In genomic region chr18:6210349-6211173, GRCh38 we compare ENCODE assay signal across 1 cellular context.
TF ChIP-seq lines count a peak whose summit lies in the region.

No MANE protein-coding gene starts in this region.

TF ChIP-seq in HepG2, 621 proteins besides CTCF, POLR2A, EP300 and RAD21 (continued from another document and continues in another):
- TF ChIP-seq FUBP1 (CRISPR knock-in tag; IDR thresholded peaks at IDR 0.05; ENCODE audit: borderline replicate concordance) (no peak), HOXD1 (CRISPR knock-in tag; IDR thresholded peaks at IDR 0.05) (no peak), ZNF513 (CRISPR knock-in tag; conservative IDR thresholded peaks at IDR 0.05) (no peak), FOSL2 (CRISPR knock-in tag; IDR thresholded peaks at IDR 0.05) (peak; percentile 61), ZFP1 (CRISPR knock-in tag; IDR thresholded peaks at IDR 0.05) (0 out of 2 replicates have a peak, but pooled peaks have one; percentile 14), ZNF615 (CRISPR knock-in tag; IDR thresholded peaks at IDR 0.05; ENCODE audit: borderline replicate concordance) (no peak), SMAD3 (CRISPR knock-in tag; IDR thresholded peaks at IDR 0.05) (peak; percentile 58; the same call in 1 of the 2 replicates), ZNF280D (CRISPR knock-in tag; IDR thresholded peaks at IDR 0.05) (0 out of 2 replicates have a peak, but pooled peaks have one; percentile 22), ARHGAP35 (CRISPR knock-in tag; IDR thresholded peaks at IDR 0.05; ENCODE audit: borderline replicate concordance) (no peak), REL (CRISPR knock-in tag; conservative IDR thresholded peaks at IDR 0.05) (no peak), ELK4 (CRISPR knock-in tag; IDR thresholded peaks at IDR 0.05; ENCODE audit: borderline replicate concordance) (no peak), THAP7 (CRISPR knock-in tag; IDR thresholded peaks at IDR 0.05) (no peak), ZNF124 (CRISPR knock-in tag; IDR thresholded peaks at IDR 0.05) (0 out of 2 replicates have a peak, but pooled peaks have one; percentile 39), JUN (CRISPR knock-in tag; IDR thresholded peaks at IDR 0.05) (peak; percentile 73; the same call in 1 of the 2 replicates), DBP (CRISPR knock-in tag; IDR thresholded peaks at IDR 0.05; ENCODE audit: not compliant biosample characterization) (no peak), MAF1 (CRISPR knock-in tag; IDR thresholded peaks at IDR 0.05; ENCODE audit: borderline replicate concordance) (no peak), SIN3A (IDR thresholded peaks at IDR 0.05; ENCODE audit: borderline replicate concordance, low read depth, low read length) (no peak), SETDB1 (CRISPR knock-in tag; IDR thresholded peaks at IDR 0.05; ENCODE audit: borderline replicate concordance) (no peak), ZNF563 (CRISPR knock-in tag; IDR thresholded peaks at IDR 0.05) (no peak), ARID2 (CRISPR knock-in tag; IDR thresholded peaks at IDR 0.05; ENCODE audit: borderline replicate concordance) (no peak), ATM (IDR thresholded peaks at IDR 0.05; ENCODE audit: borderline replicate concordance) (no peak), KDM1A (CRISPR knock-in tag; IDR thresholded peaks at IDR 0.05) (peak; percentile 38; the same call in 1 of the 2 replicates), ZNF331 (CRISPR knock-in tag; IDR thresholded peaks at IDR 0.05) (peak; percentile 60; the same call in 1 of the 2 replicates), KDM5A (IDR thresholded peaks at IDR 0.05; ENCODE audit: borderline replicate concordance, low read length) (no peak), ZNF33B (CRISPR knock-in tag; IDR thresholded peaks at IDR 0.05) (no peak), HOMEZ (CRISPR knock-in tag; IDR thresholded peaks at IDR 0.05; ENCODE audit: low read depth) (peak; percentile 59; the same call in 1 of the 2 replicates), ZNF564 (CRISPR knock-in tag; IDR thresholded peaks at IDR 0.05) (no peak), ZNF841 (CRISPR knock-in tag; IDR thresholded peaks at IDR 0.05; ENCODE audit: borderline replicate concordance) (no peak), E2F1 (CRISPR knock-in tag; IDR thresholded peaks at IDR 0.05) (no peak), CENPBD1 (CRISPR knock-in tag; IDR thresholded peaks at IDR 0.05; ENCODE audit: borderline replicate concordance, low read depth) (no peak), ZNF484 (CRISPR knock-in tag; IDR thresholded peaks at IDR 0.05; ENCODE audit: borderline replicate concordance, low read depth) (no peak), ATF1 (CRISPR knock-in tag; IDR thresholded peaks at IDR 0.05) (no peak), ZNF703 (CRISPR knock-in tag; IDR thresholded peaks at IDR 0.05; ENCODE audit: borderline replicate concordance) (no peak), YY1 (IDR thresholded peaks at IDR 0.05; ENCODE audit: insufficient read depth, insufficient replicate concordance, low read depth, low read length) (no peak), HIVEP1 (CRISPR knock-in tag; IDR thresholded peaks at IDR 0.05) (no peak), SMYD3 (CRISPR knock-in tag; IDR thresholded peaks at IDR 0.05) (no peak), SNAPC4 (CRISPR knock-in tag; IDR thresholded peaks at IDR 0.05) (no peak)
